Comparison of ENCODE assay signal across 7 cellular contexts in genomic region chr10:133379801-133380666, GRCh38. TPM values are rescaled to one million over a fixed set of nuclear protein-coding genes. Genes with fewer than 3 reads are reported as not detected.
DNase-seq lines count a peak whose midpoint lies in the region; ATAC-seq and TF ChIP-seq lines count a peak whose summit lies in the region.
"Had no signal": no experiment of that assay in that cellular context is flagged by ENCODE, and none has a peak within 500 bp of the region (broad histone marks: within the 10 kb centered on the region; RNA-seq: fewer than 3 reads in every experiment).

No MANE protein-coding gene starts in this region.

- no peak overlapping the region for H3K27ac Mint-ChIP-seq in MCF 10A (ENCODE audit: low read depth, unreplicated experiment)

- TF ChIP-seq EP300 in neural cell (conservative IDR thresholded peaks at IDR 0.05; ENCODE audit: poor library complexity, severe bottlenecking): no peak

- no peaks in the 10 kb centered on the region for H3K4me1 ChIP-seq in BE2C

- POLR2A ChIA-PET in MCF 10A (lab: Yijun Ruan, JAX): interaction anchor here (0.8 kb wide), 1 partner anchor 14 kb away, joined by 3 read pairs; the partner anchor contains the start of gene MTG1

- TF ChIP-seq CTCF in MCF 10A (IDR thresholded peaks at IDR 0.05; ENCODE audit: unreplicated experiment): no peak
- no peak for TF ChIP-seq CTCF in neural cell (IDR thresholded peaks at IDR 0.05; ENCODE audit: poor library complexity, severe bottlenecking)
- no peak for TF ChIP-seq CTCF in BE2C (IDR thresholded peaks at IDR 0.05; ENCODE audit: low read depth, low read length)

- no TSS peak for BruUV-seq in MCF 10A (replicated peaks; lab: Mats Ljungman, UMichigan)

- intact Hi-C loops in MCF 10A (cut with micrococcal nuclease): no loop called here

- H3K27me3 Mint-ChIP-seq in MCF 10A (ENCODE audit: insufficient read depth, unreplicated experiment): no peaks in the 10 kb centered on the region

- H3K36me3 Mint-ChIP-seq in MCF 10A (ENCODE audit: insufficient read depth, unreplicated experiment): no peaks in the 10 kb centered on the region

- H3K4me2 ChIP-seq in neural cell (ENCODE audit: low read length): no peak overlapping the region

- H3K27me3 ChIP-seq in neural cell (ENCODE audit: insufficient read depth, low read depth, low read length) (peaks cover 9% of the 10 kb centered on the region), BE2C (no peaks in the 10 kb centered on the region)

- H3K36me3 ChIP-seq in neural cell (ENCODE audit: insufficient read depth, low read length) (no peaks in the 10 kb centered on the region), BE2C (no peaks in the 10 kb centered on the region)

- H3K9me2 ChIP-seq in neural cell (ENCODE audit: insufficient read depth, low read length): no peaks in the 10 kb centered on the region

- no peaks in the 10 kb centered on the region for H4K20me1 ChIP-seq in neural cell (ENCODE audit: insufficient read depth)

- H2AFZ ChIP-seq in neural cell (ENCODE audit: low read depth, low read length): no peak overlapping the region

- ATAC-seq in GM19438 (IDR thresholded peaks at IDR 0.05; ENCODE audit: low read depth, unreplicated experiment): peak; percentile 12

- no peaks in the 10 kb centered on the region for H3K9me3 ChIP-seq in neural cell (ENCODE audit: low read length)
- no peaks in the 10 kb centered on the region for H3K9me3 ChIP-seq in BE2C

- no peaks in the 10 kb centered on the region for H3K79me2 ChIP-seq in neural cell (replicated peaks; ENCODE audit: insufficient read depth, low read length)

- no peaks in the 10 kb centered on the region for H3F3A ChIP-seq in neural cell (ENCODE audit: insufficient read depth, low read length, poor library complexity, severe bottlenecking)

- DNase-seq in MCF 10A (ENCODE audit: unreplicated experiment): no peak
- no peak for DNase-seq in BE2C
- DNase-seq in stimulated activated CD8-positive, alpha-beta memory T cell treated with anti-CD3 and anti-CD28 coated beads, Interleukin-4, amount 100 ng/mL, for 48 hours: no peak
- DNase-seq in NCI-H748 (lab: John Stamatoyannopoulos, UW; ENCODE audit: unreplicated experiment): no peak

- H3K9ac ChIP-seq in neural cell (ENCODE audit: low read length): no peak overlapping the region

- CTCF ChIA-PET in MCF 10A (lab: Yijun Ruan, JAX): interaction anchor here (0.7 kb wide), 1 partner anchor 22 kb away, joined by 3 read pairs; no protein-coding TSS in a partner anchor

- peak overlapping the region; percentile 59 for H3K4me3 ChIP-seq in neural cell (ENCODE audit: low read length)
- no peak overlapping the region for H3K4me3 ChIP-seq in BE2C (ENCODE audit: low read depth, low read length)

- H3K4me1 Mint-ChIP-seq in MCF 10A (ENCODE audit: insufficient read depth, unreplicated experiment): no peaks in the 10 kb centered on the region

- no peaks in the 10 kb centered on the region for H3K9me3 Mint-ChIP-seq in MCF 10A (ENCODE audit: unreplicated experiment)

- H3K4me3 Mint-ChIP-seq in MCF 10A (ENCODE audit: unreplicated experiment): peak overlapping the region; percentile 62

- H3K27ac ChIP-seq in neural cell (ENCODE audit: low read length): no peak overlapping the region

- no peak for TF ChIP-seq RAD21 in neural cell (conservative IDR thresholded peaks at IDR 0.05)

TF ChIP-seq in neural cell, 6 proteins besides CTCF, POLR2A, EP300 and RAD21:
- TF ChIP-seq SMC3 (conservative IDR thresholded peaks at IDR 0.05; ENCODE audit: poor library complexity): no peak
- TF ChIP-seq TAF1 (IDR thresholded peaks at IDR 0.05; ENCODE audit: low read depth): no peak
- TF ChIP-seq EZH2 (IDR thresholded peaks at IDR 0.05; ENCODE audit: borderline replicate concordance, insufficient read depth, low read length, poor library complexity, severe bottlenecking): no peak
- TF ChIP-seq POLR2AphosphoS5 (IDR thresholded peaks at IDR 0.05): no peak
- TF ChIP-seq MXI1 (conservative IDR thresholded peaks at IDR 0.05; ENCODE audit: poor library complexity, severe bottlenecking): no peak
- no peak for TF ChIP-seq REST (IDR thresholded peaks at IDR 0.05; ENCODE audit: borderline replicate concordance)

RNA-seq across cellular contexts. Expression of gene PAOX, which starts 1.0 kb away (rescaled TPM):
- 1.2 and 1.8 TPM in 2 replicates for total RNA-seq in MCF 10A (2022)
- polyA plus RNA-seq in neural cell: 2.2 and 3.0 TPM in 2 replicates
- 3.5 and 3.9 TPM in 2 replicates for polyA minus RNA-seq in neural cell
- 1.4 TPM for polyA plus RNA-seq in BE2C (2012; ENCODE audit: insufficient read depth, insufficient read length, low read depth)

RNA-seq across cellular contexts. Expression of gene ECHS1, which starts 6.9 kb away (rescaled TPM):
- total RNA-seq in MCF 10A (2022): 72.4 and 82.7 TPM in 2 replicates
- 122 and 127 TPM in 2 replicates for polyA plus RNA-seq in neural cell
- 65.5 and 65.6 TPM in 2 replicates for polyA minus RNA-seq in neural cell
- polyA plus RNA-seq in BE2C (2012; ENCODE audit: insufficient read depth, insufficient read length, low read depth): 102 TPM

RNA-seq across cellular contexts. Expression of gene MTG1, which starts 13.9 kb away (rescaled TPM):
- total RNA-seq in MCF 10A (2022): 71.6 and 74.3 TPM in 2 replicates
- polyA plus RNA-seq in neural cell: 49.7 and 52.3 TPM in 2 replicates
- 30.2 and 37.5 TPM in 2 replicates for polyA minus RNA-seq in neural cell
- polyA plus RNA-seq in BE2C (2012; ENCODE audit: insufficient read depth, insufficient read length, low read depth): 87.1 TPM

RNA-seq across cellular contexts. Expression of gene FUOM, which starts 22.2 kb away (rescaled TPM):
- 16.6 and 22.6 TPM in 2 replicates for total RNA-seq in MCF 10A (2022)
- not detected in 2 replicates for polyA plus RNA-seq in neural cell
- polyA minus RNA-seq in neural cell: not detected in 2 replicates
- 30.6 TPM for polyA plus RNA-seq in BE2C (2012; ENCODE audit: insufficient read depth, insufficient read length, low read depth)

RNA-seq across cellular contexts. Expression of gene PRAP1, which starts 32.9 kb away (rescaled TPM):
- total RNA-seq in MCF 10A (2022): not detected in 2 replicates
- polyA plus RNA-seq in neural cell: not detected in 2 replicates
- not detected in 2 replicates for polyA minus RNA-seq in neural cell
- polyA plus RNA-seq in BE2C (2012; ENCODE audit: insufficient read depth, insufficient read length, low read depth): 1.1 TPM
- total RNA-seq: LHCN-M2 had no signal
